In the genomic region with DNA sequence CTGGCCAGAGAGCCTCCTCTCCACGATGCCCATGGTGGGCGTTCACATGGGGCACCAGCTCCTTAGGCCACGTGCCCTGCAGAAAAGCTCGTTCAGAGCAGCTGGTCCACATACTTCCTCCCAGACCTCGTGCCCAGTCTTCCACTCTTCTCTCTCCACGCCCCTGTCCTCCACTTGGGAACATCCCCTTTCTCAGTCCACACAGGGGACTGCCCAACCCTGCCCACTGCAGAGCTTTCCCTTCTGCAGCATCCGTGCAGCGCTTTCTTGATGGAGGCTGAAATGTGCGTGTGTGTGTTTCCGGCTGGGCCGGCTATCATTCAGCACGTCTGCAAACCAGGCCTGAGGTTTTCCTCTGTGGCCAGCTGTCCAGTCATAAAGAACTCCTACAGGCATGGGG, we compare ENCODE assay signal across 24 cellular contexts. TPM values are rescaled to one million over a fixed set of nuclear protein-coding genes. Genes with fewer than 3 reads are reported as not detected.
DNase-seq lines count a peak whose midpoint lies in the region; ATAC-seq and TF ChIP-seq lines count a peak whose summit lies in the region.
"Had no signal": no experiment of that assay in that cellular context is flagged by ENCODE, and none has a peak within 500 bp of the region (broad histone marks: within the 10 kb centered on the region; RNA-seq: fewer than 3 reads in every experiment).

No MANE protein-coding gene starts in this region.

- no peak overlapping the region for H2AFZ ChIP-seq in osteoblast (ENCODE audit: low read length)

- TF ChIP-seq CTCF in CD14-positive monocyte (IDR thresholded peaks at IDR 0.05) (no peak), RWPE2 (IDR thresholded peaks at IDR 0.05; ENCODE audit: poor library complexity, severe bottlenecking) (no peak), foreskin fibroblast (IDR thresholded peaks at IDR 0.05; ENCODE audit: low read depth, low read length) (no peak), osteoblast (IDR thresholded peaks at IDR 0.05; ENCODE audit: extremely low read depth, low read depth, low read length) (no peak)

- peaks cover 15% of the 10 kb centered on the region for H3K4me1 Mint-ChIP-seq in CD14-positive monocyte
- peaks cover 9% of the 10 kb centered on the region for H3K4me1 Mint-ChIP-seq in activated naive CD8-positive, alpha-beta T cell treated with anti-CD3 and anti-CD28 coated beads, Interleukin-2, amount 50 U/mL, for 24 hours

- H3K27ac Mint-ChIP-seq in CD14-positive monocyte = peak overlapping the region in 5 of 7 donors; percentile 42 to 71 (median 64)
- H3K27ac Mint-ChIP-seq in activated naive CD8-positive, alpha-beta T cell treated with anti-CD3 and anti-CD28 coated beads, Interleukin-2, amount 50 U/mL, for 24 hours = no peak overlapping the region

- no peak overlapping the region for H3K4me3 ChIP-seq in RWPE2 (ENCODE audit: severe bottlenecking)
- no peak overlapping the region for H3K4me3 ChIP-seq in foreskin fibroblast (ENCODE audit: low read depth in 1 of 2, low read length in 2 of 2)
- no peak overlapping the region for H3K4me3 ChIP-seq in osteoblast (ENCODE audit: insufficient read depth, low read length)

- H3K27ac ChIP-seq in RWPE2 (ENCODE audit: poor library complexity, severe bottlenecking) (no peak overlapping the region), osteoblast (ENCODE audit: low read depth, low read length) (no peak overlapping the region)
- H3K27ac ChIP-seq: HL-60 had no signal

- intact Hi-C loops in CD14-positive monocyte (cut with micrococcal nuclease) = no loop called here

- DNase-seq in CD14-positive monocyte (ENCODE audit: low spot score) (no peak), RWPE2 (ENCODE audit: low spot score) (peak; percentile 42), foreskin fibroblast (peak; percentile 21 to 35), osteoblast (ENCODE audit: insufficient read length, low spot score, missing footprints) (peak; percentile 47), T-helper 1 cell (no peak), globus pallidus (ENCODE audit: low spot score) (no peak)
- DNase-seq in activated naive CD8-positive, alpha-beta T cell treated with anti-CD3 and anti-CD28 coated beads, Interleukin-2, amount 50 U/mL, for 24 hours = no peak
- no peak for DNase-seq in stimulated activated CD8-positive, alpha-beta memory T cell treated with anti-CD3 and anti-CD28 coated beads, Interleukin-4, amount 100 ng/mL, for 48 hours
- DNase-seq: DMS153, DND-41, GOT3, HCEC 1CT, Karpas-422, NCI-H1092, NCI-H1417 treated with DMSO at 0.1 percent for 48 hours, NCI-H1694 treated with DMSO at 0.1 percent for 48 hours, NCI-H2081 treated with DMSO at 0.1 percent for 48 hours, NCI-H2171, NCI-H226, NCI-H510A, NCI-H69, RPMI8226, SHP77 treated with DMSO at 0.1 percent for 48 hours had no signal

- no peaks in the 10 kb centered on the region for H3K9me3 Mint-ChIP-seq in CD14-positive monocyte
- H3K9me3 Mint-ChIP-seq in activated naive CD8-positive, alpha-beta T cell treated with anti-CD3 and anti-CD28 coated beads, Interleukin-2, amount 50 U/mL, for 24 hours = no peaks in the 10 kb centered on the region

- no peak for ATAC-seq in RWPE2 (ENCODE audit: low read depth)
- no peak for ATAC-seq in activated naive CD8-positive, alpha-beta T cell treated with anti-CD3 and anti-CD28 coated beads, Interleukin-2, amount 50 U/mL, for 24 hours

- no peak overlapping the region for H3K4me3 Mint-ChIP-seq in CD14-positive monocyte
- no peak overlapping the region for H3K4me3 Mint-ChIP-seq in activated naive CD8-positive, alpha-beta T cell treated with anti-CD3 and anti-CD28 coated beads, Interleukin-2, amount 50 U/mL, for 24 hours

- H3K4me1 ChIP-seq in RWPE2 (ENCODE audit: insufficient read depth, poor library complexity, severe bottlenecking) (no peaks in the 10 kb centered on the region), osteoblast (ENCODE audit: insufficient read depth, low read length) (no peaks in the 10 kb centered on the region)

- H3K36me3 Mint-ChIP-seq in CD14-positive monocyte = peaks cover 62 to 74% of the 10 kb centered on the region in 2 donors
- peaks cover 1% of the 10 kb centered on the region for H3K36me3 Mint-ChIP-seq in activated naive CD8-positive, alpha-beta T cell treated with anti-CD3 and anti-CD28 coated beads, Interleukin-2, amount 50 U/mL, for 24 hours (ENCODE audit: low read depth)

- H3K79me2 ChIP-seq in osteoblast (ENCODE audit: insufficient read depth, low read length) = peaks cover 11% of the 10 kb centered on the region

- H3K27me3 ChIP-seq in RWPE2 (ENCODE audit: insufficient read depth, poor library complexity, severe bottlenecking) (no peaks in the 10 kb centered on the region), osteoblast (ENCODE audit: insufficient read depth, low read length) (no peaks in the 10 kb centered on the region)

- peaks cover 0 to 2% (median 2%) of the 10 kb centered on the region in 3 donors for H3K27me3 Mint-ChIP-seq in CD14-positive monocyte (ENCODE audit: low read depth in 3 of 3)
- H3K27me3 Mint-ChIP-seq in activated naive CD8-positive, alpha-beta T cell treated with anti-CD3 and anti-CD28 coated beads, Interleukin-2, amount 50 U/mL, for 24 hours = no peaks in the 10 kb centered on the region

- H3K4me2 ChIP-seq in osteoblast (ENCODE audit: insufficient read depth, low read length) = no peak overlapping the region

- H3K36me3 ChIP-seq in RWPE2 (ENCODE audit: low read depth) (peaks cover 4% of the 10 kb centered on the region; the same call in 1 of the 2 replicates), osteoblast (ENCODE audit: insufficient read depth, low read length) (peaks cover 4% of the 10 kb centered on the region)

- H4K20me1 ChIP-seq in osteoblast (ENCODE audit: insufficient read depth, low read length) = peaks cover 23% of the 10 kb centered on the region

- H3K9me3 ChIP-seq in RWPE2 (ENCODE audit: severe bottlenecking) = no peaks in the 10 kb centered on the region
- H3K9me3 ChIP-seq in osteoblast (ENCODE audit: low read depth, low read length) = no peaks in the 10 kb centered on the region

RNA-seq across cellular contexts. Expression of a gene that starts 11.3 kb away (rescaled TPM):
- 10 to 100 TPM; 29.3 to 31.5 TPM for polyA plus RNA-seq in CD14-positive monocyte
- 14.1 and 17.4 TPM in 2 replicates for total RNA-seq in osteoblast

RNA-seq across cellular contexts. Expression of a gene that starts 47.0 kb away (rescaled TPM):
- under 1 TPM in 1 of 2 donors, not detected in 1; 0.22 TPM for polyA plus RNA-seq in CD14-positive monocyte
- 39.4 and 41.5 TPM in 2 replicates for total RNA-seq in osteoblast

Comparison
In these comparisons a context has a peak if more than half of its experiments do, and no peak if none do; other contexts are left out.
1. DNase-seq: peak in RWPE2 (single experiment), foreskin fibroblast (2 of 2) and osteoblast (single experiment); none in CD14-positive monocyte (single experiment), activated naive CD8-positive, alpha-beta T cell treated with anti-CD3 and anti-CD28 coated beads, Interleukin-2, amount 50 U/mL, for 24 hours (single experiment), T-helper 1 cell (0 of 5), stimulated activated CD8-positive, alpha-beta memory T cell treated with anti-CD3 and anti-CD28 coated beads, Interleukin-4, amount 100 ng/mL, for 48 hours (single experiment) and globus pallidus (single experiment).